Comparison of ENCODE assay signal across 17 cellular contexts in the genomic region with DNA sequence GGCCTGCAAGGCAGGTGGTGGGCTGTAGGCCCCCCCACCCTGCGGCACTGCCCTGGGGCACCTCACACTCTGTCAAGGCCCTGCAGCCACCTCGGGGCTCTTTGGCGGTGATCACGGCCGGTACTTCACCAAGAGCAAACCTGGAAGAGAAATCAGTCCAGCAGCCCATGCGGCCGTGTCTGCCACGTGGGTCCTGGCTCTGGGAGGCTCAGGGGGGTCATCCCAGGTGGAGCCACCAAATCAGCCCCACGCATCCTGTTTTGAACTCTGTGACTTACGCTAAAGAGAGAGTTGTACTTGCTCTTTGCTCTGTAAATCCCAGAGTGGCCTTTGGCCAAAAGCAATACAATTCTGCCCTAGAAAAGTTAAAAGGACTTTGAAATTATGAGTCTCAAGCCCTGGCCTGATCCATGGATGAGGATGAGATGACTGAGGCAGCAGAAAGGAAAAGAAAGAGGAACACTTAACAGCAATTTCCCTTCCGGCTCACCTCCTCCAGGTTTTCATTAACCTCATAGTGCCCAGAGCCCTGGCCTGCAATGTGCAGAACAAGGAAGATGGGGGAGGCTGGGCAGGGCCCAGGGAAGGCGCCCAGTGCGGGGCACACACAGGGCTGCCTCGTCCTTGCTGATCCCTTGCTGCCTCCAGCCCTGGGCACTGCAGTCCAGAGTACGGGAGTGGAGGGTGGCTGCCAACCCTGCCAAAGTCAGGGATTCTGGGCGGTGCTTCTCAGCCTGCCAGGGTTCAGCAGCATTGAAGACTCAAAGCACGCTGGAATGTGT.
A peak's percentile ranks its signal among the peaks of the same experiment; 100 is the strongest.
DNase-seq lines count a peak whose midpoint lies in the region; ATAC-seq and TF ChIP-seq lines count a peak whose summit lies in the region.
"Had no signal": no experiment of that assay in that cellular context is flagged by ENCODE, and none has a peak within 500 bp of the region (broad histone marks: within the 10 kb centered on the region; RNA-seq: fewer than 3 reads in every experiment).

No MANE protein-coding gene starts in this region.

- H3K9me3 ChIP-seq in Peyer's patch (no peaks in the 10 kb centered on the region), liver (ENCODE audit: control insufficient read depth in 4 of 4, low read length in 3 of 4) (no peaks in the 10 kb centered on the region), WERI-Rb-1 (ENCODE audit: severe bottlenecking) (no peaks in the 10 kb centered on the region)

- no peaks in the 10 kb centered on the region for H3K36me3 Mint-ChIP-seq in chondrocyte (ENCODE audit: low read depth)
- H3K36me3 Mint-ChIP-seq: CD4-positive, CD25-positive, alpha-beta regulatory T cell had no signal

- H3K27me3 Mint-ChIP-seq in chondrocyte (ENCODE audit: low read depth): peaks cover 36% of the 10 kb centered on the region

- H3K27ac ChIP-seq in Peyer's patch (no peak overlapping the region), liver (ENCODE audit: low read depth in 1 of 2, low read length in 2 of 2) (peak overlapping the region; percentile 37 to 38), WERI-Rb-1 (no peak overlapping the region)
- H3K27ac ChIP-seq: PC-9, RWPE1 had no signal

- H3K4me1 Mint-ChIP-seq in chondrocyte (ENCODE audit: low read depth): no peaks in the 10 kb centered on the region
- H3K4me1 Mint-ChIP-seq: CD4-positive, CD25-positive, alpha-beta regulatory T cell had no signal

- ATAC-seq in sciatic nerve: no peak
- ATAC-seq in HG02852 (IDR thresholded peaks at IDR 0.05; ENCODE audit: unreplicated experiment): no peak
- ATAC-seq: K562 had no signal

- peaks cover 3% of the 10 kb centered on the region for H3K9me3 Mint-ChIP-seq in chondrocyte (ENCODE audit: low read depth)

- no peaks in the 10 kb centered on the region for H3K36me3 ChIP-seq in Peyer's patch
- H3K36me3 ChIP-seq in liver (ENCODE audit: control insufficient read depth in 4 of 4, insufficient read depth in 3 of 4, low read depth in 1 of 4, low read length in 3 of 4): no peaks in the 10 kb centered on the region
- H3K36me3 ChIP-seq in WERI-Rb-1: no peaks in the 10 kb centered on the region

- peak in 2 of 3 donors; percentile 13 to 15 for DNase-seq in Peyer's patch
- DNase-seq in chondrocyte (ENCODE audit: low spot score): peak; percentile 72
- peak; percentile 33 for DNase-seq in sciatic nerve (ENCODE audit: low spot score)
- DNase-seq in WERI-Rb-1: no peak
- DNase-seq in NCI-H774 (lab: John Stamatoyannopoulos, UW): no peak
- DNase-seq: CD4-positive, CD25-positive, alpha-beta regulatory T cell; DMS79; MM.1S; NCI-H1092; NCI-H1436; NCI-H1930; PC-9; SHP77 treated with DMSO at 0.1 percent for 48 hours had no signal

- no peak overlapping the region for H3K4me3 Mint-ChIP-seq in chondrocyte (ENCODE audit: unreplicated experiment)
- H3K4me3 Mint-ChIP-seq: CD4-positive, CD25-positive, alpha-beta regulatory T cell had no signal

- no peak for TF ChIP-seq POLR2A in Peyer's patch (IDR thresholded peaks at IDR 0.05)

- intact Hi-C loops in sciatic nerve (cut with DNase I): loop anchor here (10.0 kb wide), 1 partner anchor 1152 kb away; a partner anchor contains a TSS

- WGBS in liver: 43% methylated on average over 15 of the region's 17 CpGs

- H3K9ac ChIP-seq in liver (ENCODE audit: low read depth in 1 of 2, low read length in 2 of 2): no peak overlapping the region

- H3K27ac Mint-ChIP-seq in chondrocyte (ENCODE audit: unreplicated experiment): no peak overlapping the region
- H3K27ac Mint-ChIP-seq: CD4-positive, CD25-positive, alpha-beta regulatory T cell had no signal

- H3K4me3 ChIP-seq in Peyer's patch (no peak overlapping the region), liver (ENCODE audit: low read depth in 1 of 3, low read length in 3 of 3) (no peak overlapping the region), WERI-Rb-1 (ENCODE audit: low read depth, low read length) (no peak overlapping the region)
- H3K4me3 ChIP-seq: K562, PC-9 had no signal

- TF ChIP-seq RAD21 in liver (IDR thresholded peaks at IDR 0.05): no peak

- H3K27me3 ChIP-seq in Peyer's patch: no peaks in the 10 kb centered on the region
- H3K27me3 ChIP-seq in liver (ENCODE audit: control insufficient read depth in 4 of 4, insufficient read depth in 4 of 4, low read length in 3 of 4): no peaks in the 10 kb centered on the region
- no peaks in the 10 kb centered on the region for H3K27me3 ChIP-seq in WERI-Rb-1 (ENCODE audit: insufficient read depth, low read depth, severe bottlenecking)

- H3K4me1 ChIP-seq in Peyer's patch (no peaks in the 10 kb centered on the region), liver (ENCODE audit: control insufficient read depth in 4 of 4, insufficient read depth in 4 of 4, low read length in 3 of 4) (peaks cover 5 to 13% (median 9%) of the 10 kb centered on the region in 4 donors)

- TF ChIP-seq CTCF in Peyer's patch (IDR thresholded peaks at IDR 0.05): no peak
- no peak for TF ChIP-seq CTCF in chondrocyte (IDR thresholded peaks at IDR 0.05)
- TF ChIP-seq CTCF in liver (IDR thresholded peaks at IDR 0.05; ENCODE audit: low read depth, low read length, missing input control): no peak
- no peak for TF ChIP-seq CTCF in WERI-Rb-1 (IDR thresholded peaks at IDR 0.05; ENCODE audit: low read depth, low read length)

TF ChIP-seq in liver, 16 proteins besides CTCF, POLR2A, EP300 and RAD21:
- TF ChIP-seq EGR1 (IDR thresholded peaks at IDR 0.05; ENCODE audit: low read depth in 2 of 2) (no peak), SP1 (IDR thresholded peaks at IDR 0.05) (peak; percentile 38), JUND (IDR thresholded peaks at IDR 0.05) (no peak), RXRA (IDR thresholded peaks at IDR 0.05) (peak; percentile 16 to 74), HNF4A (conservative IDR thresholded peaks at IDR 0.05) (peak; percentile 71 to 79), FOXA2 (IDR thresholded peaks at IDR 0.05) (peak; percentile 30)
- TF ChIP-seq, protein P1, sequence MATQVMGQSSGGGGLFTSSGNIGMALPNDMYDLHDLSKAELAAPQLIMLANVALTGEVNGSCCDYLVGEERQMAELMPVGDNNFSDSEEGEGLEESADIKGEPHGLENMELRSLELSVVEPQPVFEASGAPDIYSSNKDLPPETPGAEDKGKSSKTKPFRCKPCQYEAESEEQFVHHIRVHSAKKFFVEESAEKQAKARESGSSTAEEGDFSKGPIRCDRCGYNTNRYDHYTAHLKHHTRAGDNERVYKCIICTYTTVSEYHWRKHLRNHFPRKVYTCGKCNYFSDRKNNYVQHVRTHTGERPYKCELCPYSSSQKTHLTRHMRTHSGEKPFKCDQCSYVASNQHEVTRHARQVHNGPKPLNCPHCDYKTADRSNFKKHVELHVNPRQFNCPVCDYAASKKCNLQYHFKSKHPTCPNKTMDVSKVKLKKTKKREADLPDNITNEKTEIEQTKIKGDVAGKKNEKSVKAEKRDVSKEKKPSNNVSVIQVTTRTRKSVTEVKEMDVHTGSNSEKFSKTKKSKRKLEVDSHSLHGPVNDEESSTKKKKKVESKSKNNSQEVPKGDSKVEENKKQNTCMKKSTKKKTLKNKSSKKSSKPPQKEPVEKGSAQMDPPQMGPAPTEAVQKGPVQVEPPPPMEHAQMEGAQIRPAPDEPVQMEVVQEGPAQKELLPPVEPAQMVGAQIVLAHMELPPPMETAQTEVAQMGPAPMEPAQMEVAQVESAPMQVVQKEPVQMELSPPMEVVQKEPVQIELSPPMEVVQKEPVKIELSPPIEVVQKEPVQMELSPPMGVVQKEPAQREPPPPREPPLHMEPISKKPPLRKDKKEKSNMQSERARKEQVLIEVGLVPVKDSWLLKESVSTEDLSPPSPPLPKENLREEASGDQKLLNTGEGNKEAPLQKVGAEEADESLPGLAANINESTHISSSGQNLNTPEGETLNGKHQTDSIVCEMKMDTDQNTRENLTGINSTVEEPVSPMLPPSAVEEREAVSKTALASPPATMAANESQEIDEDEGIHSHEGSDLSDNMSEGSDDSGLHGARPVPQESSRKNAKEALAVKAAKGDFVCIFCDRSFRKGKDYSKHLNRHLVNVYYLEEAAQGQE (IDR thresholded peaks at IDR 0.05): no peak
- TF ChIP-seq, protein P2, sequence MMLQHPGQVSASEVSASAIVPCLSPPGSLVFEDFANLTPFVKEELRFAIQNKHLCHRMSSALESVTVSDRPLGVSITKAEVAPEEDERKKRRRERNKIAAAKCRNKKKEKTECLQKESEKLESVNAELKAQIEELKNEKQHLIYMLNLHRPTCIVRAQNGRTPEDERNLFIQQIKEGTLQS (IDR thresholded peaks at IDR 0.05): no peak

Comparison
In these comparisons a context has a peak if more than half of its experiments do, and no peak if none do; other contexts are left out.
1. DNase-seq: peak in Peyer's patch (2 of 3), chondrocyte (single experiment) and sciatic nerve (single experiment); none in WERI-Rb-1 (single experiment) and NCI-H774 (single experiment).
2. H3K27ac ChIP-seq: peak in liver (2 of 2); none in Peyer's patch (0 of 4) and WERI-Rb-1 (single experiment).